ENCODE assay signal across 18 cellular contexts in the genomic region with DNA sequence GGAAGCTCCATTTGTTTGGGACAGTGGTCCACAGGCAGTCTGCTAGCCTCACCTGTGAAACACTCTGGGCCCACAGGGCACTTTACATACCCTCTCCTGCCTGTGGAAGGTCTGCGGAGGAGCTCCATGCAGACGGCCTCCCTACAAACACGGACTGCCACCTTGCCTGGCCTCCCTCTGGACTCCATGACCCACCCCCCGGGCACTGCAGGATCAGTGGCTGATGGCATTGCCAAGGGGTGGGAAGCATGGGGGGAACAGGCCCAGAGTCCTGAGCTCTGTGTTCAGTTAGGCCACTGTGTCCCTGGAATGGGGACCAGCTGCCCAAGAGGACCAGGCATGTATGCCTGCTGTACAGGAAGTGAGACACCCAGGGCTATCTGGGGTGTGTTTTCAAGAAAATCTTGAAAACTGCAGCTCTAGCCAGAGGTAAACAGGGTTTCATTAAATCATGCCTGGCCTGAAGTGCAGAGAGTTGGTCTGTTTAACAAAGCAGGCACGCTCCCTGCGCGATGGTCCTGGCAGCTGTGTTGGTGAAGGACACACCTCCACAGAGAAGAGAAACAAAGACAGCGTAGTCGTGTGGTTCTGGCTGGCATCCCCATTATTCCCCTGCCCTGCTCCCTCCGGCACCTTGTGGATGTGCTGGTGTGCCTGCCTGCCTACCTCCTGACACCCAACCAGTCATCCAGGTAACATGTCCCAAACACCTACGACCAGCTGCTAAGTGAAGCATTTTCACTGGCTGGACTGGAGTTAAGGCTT.
DNase-seq lines count a peak whose midpoint lies in the region; TF ChIP-seq lines count a peak whose summit lies in the region.
"Had no signal": no experiment of that assay in that cellular context is flagged by ENCODE, and none has a peak within 500 bp of the region (broad histone marks: within the 10 kb centered on the region; RNA-seq: fewer than 3 reads in every experiment).

No MANE protein-coding gene starts in this region.

- no peak overlapping the region for H2AFZ ChIP-seq in neuronal stem cell (ENCODE audit: low read length)

- H4K8ac ChIP-seq in neuronal stem cell (ENCODE audit: low read depth, low read length), result peak overlapping the region; percentile 66

- H3K4me3 Mint-ChIP-seq in Calu3 (ENCODE audit: low read depth, unreplicated experiment), result no peak overlapping the region

- H3K4me1 ChIP-seq in neuronal stem cell (ENCODE audit: control insufficient read depth in 2 of 2, insufficient read depth in 1 of 2, low read depth in 1 of 2, low read length in 2 of 2), result peaks cover 0 to 5% of the 10 kb centered on the region in 2 donors
- H3K4me1 ChIP-seq in transverse colon, result peaks cover 4 to 10% (median 7%) of the 10 kb centered on the region in 4 donors
- H3K4me1 ChIP-seq in tibial artery, result no peaks in the 10 kb centered on the region

- H3K4ac ChIP-seq in neuronal stem cell (ENCODE audit: low read length), result no peak overlapping the region

- no peaks in the 10 kb centered on the region for H3K27me3 ChIP-seq in neuronal stem cell (ENCODE audit: control insufficient read depth in 3 of 3, insufficient read depth in 3 of 3, low read depth in 1 of 3, low read length in 3 of 3)
- H3K27me3 ChIP-seq in transverse colon, result no peaks in the 10 kb centered on the region
- peaks cover 0 to 3% of the 10 kb centered on the region in 2 donors for H3K27me3 ChIP-seq in tibial artery

- in situ Hi-C loops in transverse colon (cut with MboI; ENCODE audit: low pct_ligation_motif_present in 1 of 4, low pct_unique_long_range_greater_than_20kb in 1 of 4, low sequenced_read_pairs in 3 of 4), result no loop called here

- no peaks in the 10 kb centered on the region for H3K79me1 ChIP-seq in neuronal stem cell (ENCODE audit: low read depth, low read length)

- no peak for TF ChIP-seq CTCF in C4-2B (conservative IDR thresholded peaks at IDR 0.05)
- TF ChIP-seq CTCF in coronary artery (IDR thresholded peaks at IDR 0.05), result no peak
- TF ChIP-seq CTCF in Calu3 (IDR thresholded peaks at IDR 0.05; ENCODE audit: unreplicated experiment), result no peak
- no peak for TF ChIP-seq CTCF in transverse colon (IDR thresholded peaks at IDR 0.05)
- no peak for TF ChIP-seq CTCF in tibial artery (IDR thresholded peaks at IDR 0.05)

- no peaks in the 10 kb centered on the region for H3K9me3 Mint-ChIP-seq in Calu3 (ENCODE audit: low read depth, unreplicated experiment)

- H3K36me3 Mint-ChIP-seq in Calu3 (ENCODE audit: insufficient read depth, unreplicated experiment), result no peaks in the 10 kb centered on the region

- TF ChIP-seq POLR2A in transverse colon (IDR thresholded peaks at IDR 0.05), result no peak

- intact Hi-C loops in Calu3 (cut with micrococcal nuclease; ENCODE audit: unreplicated experiment) (loop anchor here (2.0 kb wide), 1 partner anchor 59 kb away; no protein-coding TSS in a partner anchor), transverse colon (cut with DNase I; ENCODE audit: low total_unique reads) (no loop called here), tibial artery (cut with DNase I; ENCODE audit: low total_unique reads) (no loop called here)

- no peak overlapping the region for H2BK12ac ChIP-seq in neuronal stem cell (ENCODE audit: low read length)

- H3K18ac ChIP-seq in neuronal stem cell (ENCODE audit: low read length), result peak overlapping the region; percentile 69

- WGBS in neuronal stem cell (ENCODE audit: extremely low coverage in 2 of 2, insufficient read length in 2 of 2, insufficient replicate concordance in 1 of 2), 2 donors, result no CpG with 5 or more reads among the region's 11 CpGs
- WGBS in transverse colon (ENCODE audit: low coverage in 1 of 2), 2 donors, result 81 to 83% methylated on average over 1 to 11 of the region's 11 CpGs

- peak overlapping the region; percentile 40 for H2BK15ac ChIP-seq in neuronal stem cell (ENCODE audit: low read length)

- H3K23ac ChIP-seq in neuronal stem cell (ENCODE audit: low read depth, low read length, poor library complexity), result peak overlapping the region; percentile 29

- peaks cover 78% of the 10 kb centered on the region for H3K27me3 Mint-ChIP-seq in Calu3 (ENCODE audit: unreplicated experiment)

- no peak overlapping the region for H2BK120ac ChIP-seq in neuronal stem cell (ENCODE audit: low read depth, low read length)

- H2BK5ac ChIP-seq in neuronal stem cell (ENCODE audit: low read length), result peak overlapping the region; percentile 25

- no peaks in the 10 kb centered on the region for H3K4me1 Mint-ChIP-seq in Calu3 (ENCODE audit: low read depth, unreplicated experiment)

- no TSS peak for BruUV-seq in Calu3 (replicated peaks; lab: Mats Ljungman, UMichigan)

- DNase-seq in DMS153 (lab: John Stamatoyannopoulos, UW), result peak; percentile 30
- DNase-seq in DMS153 treated with DMSO at 0.1 percent for 48 hours (lab: John Stamatoyannopoulos, UW; ENCODE audit: unreplicated experiment), result no peak
- DNase-seq in coronary artery (ENCODE audit: low spot score), result peak; percentile 67
- no peak for DNase-seq in neuronal stem cell (ENCODE audit: low spot score)
- DNase-seq in Calu3, result no peak
- DNase-seq in transverse colon, result no peak
- DNase-seq in tibial artery, result no peak
- DNase-seq: DMS53, GOT3, KBM-7, NCI-H187 treated with DMSO at 0.1 percent for 48 hours, NCI-H2171, NCI-H82, PC-3, RPMI8226, SIG-M5 had no signal

- CTCF ChIA-PET in Calu3 (lab: Charles Lee), result interaction anchor here (1.1 to 3.2 kb wide), 2 partner anchors 60 to 597 kb away, joined by 4 to 11 read pairs; no protein-coding TSS in a partner anchor

- H3K4me3 ChIP-seq in coronary artery (no peak overlapping the region), neuronal stem cell (ENCODE audit: low read length in 2 of 2) (no peak overlapping the region), transverse colon (no peak overlapping the region), tibial artery (no peak overlapping the region)

- no peak for TF ChIP-seq EP300 in transverse colon (IDR thresholded peaks at IDR 0.05; ENCODE audit: low read depth)

- H2AK5ac ChIP-seq in neuronal stem cell (ENCODE audit: low read depth, low read length), result peak overlapping the region; percentile 83

- no peaks in the 10 kb centered on the region for H3K36me3 ChIP-seq in neuronal stem cell (replicated peaks in 1 of 2; ENCODE audit: control insufficient read depth in 2 of 2, insufficient read depth in 2 of 2, low read length in 2 of 2)
- H3K36me3 ChIP-seq in transverse colon, result no peaks in the 10 kb centered on the region
- H3K36me3 ChIP-seq in tibial artery, result no peaks in the 10 kb centered on the region

- H3K9ac ChIP-seq in neuronal stem cell (ENCODE audit: low read depth, low read length, poor library complexity), result no peak overlapping the region

- no peak overlapping the region for H3K27ac Mint-ChIP-seq in Calu3 (ENCODE audit: unreplicated experiment)

- H3K9me3 ChIP-seq in neuronal stem cell (replicated peaks in 1 of 2; ENCODE audit: control insufficient read depth in 2 of 2, insufficient read depth in 1 of 2, low read depth in 1 of 2, low read length in 2 of 2) (no peaks in the 10 kb centered on the region), transverse colon (no peaks in the 10 kb centered on the region), tibial artery (no peaks in the 10 kb centered on the region)

- H3K14ac ChIP-seq in neuronal stem cell (ENCODE audit: low read length), result no peak overlapping the region

- H4K91ac ChIP-seq in neuronal stem cell (ENCODE audit: low read depth, low read length, poor library complexity), result no peak overlapping the region

- H3K4me2 ChIP-seq in neuronal stem cell (ENCODE audit: insufficient read depth, low read length, poor library complexity, severe bottlenecking), result no peak overlapping the region

- H3K27ac ChIP-seq in C4-2B (peak overlapping the region; percentile 6; the same call in 1 of the 2 replicates), coronary artery (no peak overlapping the region), neuronal stem cell (replicated peaks; ENCODE audit: low read length) (no peak overlapping the region), transverse colon (no peak overlapping the region), tibial artery (no peak overlapping the region)
- H3K27ac ChIP-seq: 22Rv1 had no signal

Comparison
In these comparisons a context has a peak if more than half of its experiments do, and no peak if none do; other contexts are left out.
1. DNase-seq: peak in DMS153 (single experiment) and coronary artery (single experiment); none in DMS153 treated with DMSO at 0.1 percent for 48 hours (single experiment), neuronal stem cell (single experiment), Calu3 (single experiment), transverse colon (single experiment) and tibial artery (0 of 2).